15 cellular contexts compared by ENCODE assay signal in genomic region chr1:172764378-172764777, GRCh38.
DNase-seq lines count a peak whose midpoint lies in the region; ATAC-seq and TF ChIP-seq lines count a peak whose summit lies in the region.
"Had no signal": no experiment of that assay in that cellular context is flagged by ENCODE, and none has a peak within 500 bp of the region (broad histone marks: within the 10 kb centered on the region; RNA-seq: fewer than 3 reads in every experiment).

No MANE protein-coding gene starts in this region.

- H3K36me3 Mint-ChIP-seq in stimulated activated naive B cell treated with anti-CD40 and anti-IgM and Interleukin-4, amounts not matched to agents 10 μg/mL and 1 μg/mL and 100 μg/mL, for 72 hours = no peaks in the 10 kb centered on the region
- no peaks in the 10 kb centered on the region for H3K36me3 Mint-ChIP-seq in neural progenitor cell

- peaks cover 53 to 71% of the 10 kb centered on the region in 2 donors for H3K4me1 Mint-ChIP-seq in stimulated activated naive B cell treated with anti-CD40 and anti-IgM and Interleukin-4, amounts not matched to agents 10 μg/mL and 1 μg/mL and 100 μg/mL, for 72 hours
- H3K4me1 Mint-ChIP-seq in neural progenitor cell = no peaks in the 10 kb centered on the region

- H3K4me1 ChIP-seq in left ventricle myocardium inferior (no peaks in the 10 kb centered on the region), OCI-LY7 (ENCODE audit: insufficient read depth, low read length, poor library complexity, severe bottlenecking) (peaks cover 13% of the 10 kb centered on the region), neural progenitor cell (no peaks in the 10 kb centered on the region)
- H3K4me1 ChIP-seq: gastrocnemius medialis, prostate gland had no signal

- H3K4me3 ChIP-seq in left ventricle myocardium inferior (no peak overlapping the region), OCI-LY7 (ENCODE audit: low read depth, low read length, poor library complexity, severe bottlenecking) (no peak overlapping the region), neural progenitor cell (no peak overlapping the region)
- H3K4me3 ChIP-seq: gastrocnemius medialis, prostate gland had no signal

- H3K36me3 ChIP-seq in left ventricle myocardium inferior = no peaks in the 10 kb centered on the region
- H3K36me3 ChIP-seq in OCI-LY7 (ENCODE audit: insufficient read depth, low read length) = no peaks in the 10 kb centered on the region
- no peaks in the 10 kb centered on the region for H3K36me3 ChIP-seq in neural progenitor cell
- H3K36me3 ChIP-seq: gastrocnemius medialis, prostate gland had no signal

- no peak overlapping the region for H3K27ac ChIP-seq in left ventricle myocardium inferior (replicated peaks)
- H3K27ac ChIP-seq in OCI-LY7 (ENCODE audit: low read depth, low read length, poor library complexity, severe bottlenecking) = no peak overlapping the region
- no peak overlapping the region for H3K27ac ChIP-seq in neural progenitor cell
- H3K27ac ChIP-seq: C4-2B, gastrocnemius medialis, prostate gland had no signal

- no peaks in the 10 kb centered on the region for H3K27me3 ChIP-seq in left ventricle myocardium inferior (ENCODE audit: low read depth)
- H3K27me3 ChIP-seq in neural progenitor cell = no peaks in the 10 kb centered on the region
- H3K27me3 ChIP-seq: gastrocnemius medialis had no signal

- H3K4me3 Mint-ChIP-seq in stimulated activated naive B cell treated with anti-CD40 and anti-IgM and Interleukin-4, amounts not matched to agents 10 μg/mL and 1 μg/mL and 100 μg/mL, for 72 hours = no peak overlapping the region
- no peak overlapping the region for H3K4me3 Mint-ChIP-seq in neural progenitor cell
- H3K4me3 Mint-ChIP-seq: activated T-helper 17 cell treated with anti-CD3 and anti-CD28 coated beads, Interleukin-2, amount 50 U/mL, for 72 hours had no signal

- no peaks in the 10 kb centered on the region for H4K20me1 ChIP-seq in OCI-LY7 (ENCODE audit: insufficient read depth, low read length)
- H4K20me1 ChIP-seq in neural progenitor cell (ENCODE audit: low read depth) = no peaks in the 10 kb centered on the region

- intact Hi-C loops in left ventricle myocardium inferior (cut with micrococcal nuclease) = no loop called here
- intact Hi-C loops in left cardiac atrium (cut with DNase I) = no loop called here
- intact Hi-C loops in OCI-LY7 (cut with micrococcal nuclease; ENCODE audit: unreplicated experiment) = no loop called here

- CTCF ChIA-PET in OCI-LY7 (lab: Charles Lee; ENCODE audit: unreplicated experiment) = no interaction called here

- H3F3A ChIP-seq in neural progenitor cell (ENCODE audit: low read depth) = no peaks in the 10 kb centered on the region

- H3K9me3 ChIP-seq in left ventricle myocardium inferior (replicated peaks) (no peaks in the 10 kb centered on the region), OCI-LY7 (ENCODE audit: low read length) (no peaks in the 10 kb centered on the region), neural progenitor cell (ENCODE audit: low read depth) (no peaks in the 10 kb centered on the region)
- H3K9me3 ChIP-seq: gastrocnemius medialis, prostate gland had no signal

- H2AFZ ChIP-seq in OCI-LY7 (ENCODE audit: low read length) (peak overlapping the region; percentile 27; the same call in 1 of the 2 replicates), neural progenitor cell (replicated peaks) (no peak overlapping the region)

- H3K27me3 Mint-ChIP-seq in stimulated activated naive B cell treated with anti-CD40 and anti-IgM and Interleukin-4, amounts not matched to agents 10 μg/mL and 1 μg/mL and 100 μg/mL, for 72 hours = peaks cover 0 to 5% of the 10 kb centered on the region in 2 donors
- no peaks in the 10 kb centered on the region for H3K27me3 Mint-ChIP-seq in neural progenitor cell (ENCODE audit: insufficient read depth, low read depth)

- H3K9me3 Mint-ChIP-seq in stimulated activated naive B cell treated with anti-CD40 and anti-IgM and Interleukin-4, amounts not matched to agents 10 μg/mL and 1 μg/mL and 100 μg/mL, for 72 hours = peaks cover 0 to 1% of the 10 kb centered on the region in 2 donors
- H3K9me3 Mint-ChIP-seq in neural progenitor cell = no peaks in the 10 kb centered on the region
- H3K9me3 Mint-ChIP-seq: activated T-helper 17 cell treated with anti-CD3 and anti-CD28 coated beads, Interleukin-2, amount 50 U/mL, for 72 hours had no signal

- POLR2A ChIA-PET in OCI-LY7 (lab: Charles Lee) = no interaction called here

- H3K9me2 ChIP-seq in OCI-LY7 (ENCODE audit: insufficient read depth, low read length) = no peaks in the 10 kb centered on the region

- H3K9ac ChIP-seq in neural progenitor cell = no peak overlapping the region

- DNase-seq in left ventricle myocardium inferior (peak; percentile 16), left cardiac atrium (no peak), OCI-LY7 (ENCODE audit: low spot score) (peak; percentile 76), neural progenitor cell (ENCODE audit: low spot score) (no peak), GM20000 (ENCODE audit: low spot score) (no peak)
- peak; percentile 10 for DNase-seq in effector CD8-positive, alpha-beta T cell (lab: John Stamatoyannopoulos, UW)
- DNase-seq in stimulated activated naive B cell treated with anti-CD40 and anti-IgM and Interleukin-4, amounts not matched to agents 10 μg/mL and 1 μg/mL and 100 μg/mL, for 72 hours = peak; percentile 53
- DNase-seq: gastrocnemius medialis, islet precursor cell, KBM-7, NCI-H1694 had no signal

- no TSS peak for BruUV-seq in OCI-LY7 (replicated peaks; lab: Mats Ljungman, UMichigan)

- H3K4me2 ChIP-seq in OCI-LY7 (ENCODE audit: low read length) (no peak overlapping the region), neural progenitor cell (no peak overlapping the region)

- peak overlapping the region; percentile 79 for H3K27ac Mint-ChIP-seq in stimulated activated naive B cell treated with anti-CD40 and anti-IgM and Interleukin-4, amounts not matched to agents 10 μg/mL and 1 μg/mL and 100 μg/mL, for 72 hours
- H3K27ac Mint-ChIP-seq in neural progenitor cell = no peak overlapping the region
- H3K27ac Mint-ChIP-seq: activated T-helper 17 cell treated with anti-CD3 and anti-CD28 coated beads, Interleukin-2, amount 50 U/mL, for 72 hours had no signal

- no peak for TF ChIP-seq CTCF in left ventricle myocardium inferior (IDR thresholded peaks at IDR 0.05; ENCODE audit: borderline replicate concordance)
- TF ChIP-seq CTCF in OCI-LY7 (conservative IDR thresholded peaks at IDR 0.05; ENCODE audit: low read length) = no peak
- TF ChIP-seq CTCF in neural progenitor cell (IDR thresholded peaks at IDR 0.05) = no peak
- no peak for TF ChIP-seq CTCF in GM20000 (IDR thresholded peaks at IDR 0.05; ENCODE audit: extremely low read depth, missing control alignments)

- no peak for ATAC-seq in left cardiac atrium
- peak; percentile 76 to 88 for ATAC-seq in stimulated activated naive B cell treated with anti-CD40 and anti-IgM and Interleukin-4, amounts not matched to agents 10 μg/mL and 1 μg/mL and 100 μg/mL, for 72 hours (replicated peaks)
- ATAC-seq in GM21619 (IDR thresholded peaks at IDR 0.05; ENCODE audit: unreplicated experiment) = no peak
- ATAC-seq: activated T-helper 17 cell treated with anti-CD3 and anti-CD28 coated beads, Interleukin-2, amount 50 U/mL, for 72 hours; gastrocnemius medialis had no signal

- no peaks in the 10 kb centered on the region for H3K79me2 ChIP-seq in OCI-LY7 (ENCODE audit: insufficient read depth, low read depth, low read length)
- no peaks in the 10 kb centered on the region for H3K79me2 ChIP-seq in neural progenitor cell (ENCODE audit: low read depth)

Comparison
In these comparisons a context has a peak if more than half of its experiments do, and no peak if none do; other contexts are left out.
1. DNase-seq: peak in left ventricle myocardium inferior (single experiment), OCI-LY7 (single experiment), effector CD8-positive, alpha-beta T cell (single experiment) and stimulated activated naive B cell treated with anti-CD40 and anti-IgM and Interleukin-4, amounts not matched to agents 10 μg/mL and 1 μg/mL and 100 μg/mL, for 72 hours (single experiment); none in left cardiac atrium (single experiment), neural progenitor cell (single experiment) and GM20000 (single experiment).
2. ATAC-seq: peak in stimulated activated naive B cell treated with anti-CD40 and anti-IgM and Interleukin-4, amounts not matched to agents 10 μg/mL and 1 μg/mL and 100 μg/mL, for 72 hours (2 of 2); none in left cardiac atrium (0 of 2) and GM21619 (single experiment).